Comparison of ENCODE assay signal across 1 cellular context in the genomic region with DNA sequence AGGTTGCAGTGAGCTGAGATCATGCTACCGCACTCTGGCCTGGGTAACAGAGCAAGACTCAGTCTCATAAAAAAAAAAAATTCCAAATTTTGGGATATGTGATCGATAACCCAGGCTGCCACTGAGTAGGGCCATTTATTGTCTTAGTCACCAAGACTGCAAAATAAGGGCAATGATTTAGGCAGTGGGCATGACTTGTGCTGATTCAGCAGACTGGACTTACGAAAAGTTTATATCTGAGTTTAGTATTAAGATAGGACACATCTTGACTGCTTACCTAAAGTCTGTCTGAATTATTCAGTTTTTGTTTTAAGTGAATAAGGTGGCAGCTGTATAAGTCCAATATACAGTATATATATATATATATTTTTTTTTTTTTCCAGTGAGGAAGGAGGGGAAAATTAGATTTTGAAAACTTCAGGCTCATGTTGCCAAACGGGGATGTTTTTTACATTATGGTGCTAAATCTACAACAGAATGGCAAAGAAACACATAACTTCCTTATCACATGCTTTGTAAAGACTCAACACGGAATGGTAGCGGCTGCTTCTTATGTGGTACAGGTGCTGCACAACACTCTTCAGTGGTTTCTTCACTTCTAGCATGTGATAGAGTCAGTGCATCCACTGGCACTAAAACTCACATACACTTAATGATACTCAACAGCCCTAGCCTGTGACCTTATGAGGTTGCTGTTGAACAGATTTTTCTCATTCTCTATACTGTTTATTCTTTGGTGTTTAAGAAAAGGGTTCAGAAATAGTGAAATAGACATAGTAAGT.
A peak's percentile ranks its signal among the peaks of the same experiment; 100 is the strongest.
TF ChIP-seq lines count a peak whose summit lies in the region.

No MANE protein-coding gene starts in this region.

TF ChIP-seq in K562, 482 proteins besides CTCF, POLR2A, EP300 and RAD21:
- TF ChIP-seq ZFX (CRISPR knock-in tag; IDR thresholded peaks at IDR 0.05) (no peak), TCF7 (IDR thresholded peaks at IDR 0.05; ENCODE audit: borderline replicate concordance) (no peak), XRCC4 (IDR thresholded peaks at IDR 0.05; ENCODE audit: extremely low read depth, insufficient read depth, insufficient read length) (no peak), ETV5 (CRISPR knock-in tag; IDR thresholded peaks at IDR 0.05; ENCODE audit: low read depth) (no peak), SRSF7 (optimal IDR thresholded peaks at IDR 0.05; ENCODE audit: low read depth, low read length) (no peak), JUNB (CRISPR knock-in tag; conservative IDR thresholded peaks at IDR 0.05) (no peak), MAFG (tag; conservative IDR thresholded peaks at IDR 0.05) (peak; percentile 47; the same call in 1 of the 2 replicates), ZNF124 (CRISPR knock-in tag; IDR thresholded peaks at IDR 0.05) (no peak), NCOA4 (IDR thresholded peaks at IDR 0.05; ENCODE audit: partially characterized antibody) (no peak), L3MBTL2 (IDR thresholded peaks at IDR 0.05) (no peak), HSF4 (CRISPR knock-in tag; IDR thresholded peaks at IDR 0.05; ENCODE audit: borderline replicate concordance) (no peak), FOXM1 (IDR thresholded peaks at IDR 0.05; ENCODE audit: low read depth) (no peak), FOXM1 (CRISPR knock-in tag; IDR thresholded peaks at IDR 0.05; ENCODE audit: low read depth) (no peak), ARID2 (IDR thresholded peaks at IDR 0.05) (no peak), C11orf30 (IDR thresholded peaks at IDR 0.05; ENCODE audit: low read depth) (peak; percentile 37; the same call in 1 of the 2 replicates), NFYB (IDR thresholded peaks at IDR 0.05; ENCODE audit: extremely low read depth, insufficient read length) (no peak), ZNF316 (IDR thresholded peaks at IDR 0.05) (peak; percentile 52), HMGXB4 (CRISPR knock-in tag; IDR thresholded peaks at IDR 0.05) (no peak), SRF (CRISPR knock-in tag; IDR thresholded peaks at IDR 0.05) (no peak), ZMIZ1 (IDR thresholded peaks at IDR 0.05; ENCODE audit: low read depth in 2 of 2, low read length in 2 of 2) (no peak), NEUROD1 (IDR thresholded peaks at IDR 0.05; ENCODE audit: borderline replicate concordance, low read depth, low read length, partially characterized antibody) (no peak), PHF8 (IDR thresholded peaks at IDR 0.05; ENCODE audit: borderline replicate concordance, low read length) (no peak), ZNF77 (CRISPR knock-in tag; IDR thresholded peaks at IDR 0.05) (no peak), NFE2 (IDR thresholded peaks at IDR 0.05; ENCODE audit: low read depth) (no peak), MAFK (IDR thresholded peaks at IDR 0.05; ENCODE audit: low read length) (peak; percentile 30; the same call in 1 of the 2 replicates), ZBTB5 (IDR thresholded peaks at IDR 0.05) (no peak), LCOR (CRISPR knock-in tag; IDR thresholded peaks at IDR 0.05) (no peak)
- TF ChIP-seq, protein P1, sequence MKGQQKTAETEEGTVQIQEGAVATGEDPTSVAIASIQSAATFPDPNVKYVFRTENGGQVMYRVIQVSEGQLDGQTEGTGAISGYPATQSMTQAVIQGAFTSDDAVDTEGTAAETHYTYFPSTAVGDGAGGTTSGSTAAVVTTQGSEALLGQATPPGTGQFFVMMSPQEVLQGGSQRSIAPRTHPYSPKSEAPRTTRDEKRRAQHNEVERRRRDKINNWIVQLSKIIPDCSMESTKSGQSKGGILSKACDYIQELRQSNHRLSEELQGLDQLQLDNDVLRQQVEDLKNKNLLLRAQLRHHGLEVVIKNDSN (CRISPR knock-in tag; IDR thresholded peaks at IDR 0.05) = no peak
- TF ChIP-seq, protein P2, sequence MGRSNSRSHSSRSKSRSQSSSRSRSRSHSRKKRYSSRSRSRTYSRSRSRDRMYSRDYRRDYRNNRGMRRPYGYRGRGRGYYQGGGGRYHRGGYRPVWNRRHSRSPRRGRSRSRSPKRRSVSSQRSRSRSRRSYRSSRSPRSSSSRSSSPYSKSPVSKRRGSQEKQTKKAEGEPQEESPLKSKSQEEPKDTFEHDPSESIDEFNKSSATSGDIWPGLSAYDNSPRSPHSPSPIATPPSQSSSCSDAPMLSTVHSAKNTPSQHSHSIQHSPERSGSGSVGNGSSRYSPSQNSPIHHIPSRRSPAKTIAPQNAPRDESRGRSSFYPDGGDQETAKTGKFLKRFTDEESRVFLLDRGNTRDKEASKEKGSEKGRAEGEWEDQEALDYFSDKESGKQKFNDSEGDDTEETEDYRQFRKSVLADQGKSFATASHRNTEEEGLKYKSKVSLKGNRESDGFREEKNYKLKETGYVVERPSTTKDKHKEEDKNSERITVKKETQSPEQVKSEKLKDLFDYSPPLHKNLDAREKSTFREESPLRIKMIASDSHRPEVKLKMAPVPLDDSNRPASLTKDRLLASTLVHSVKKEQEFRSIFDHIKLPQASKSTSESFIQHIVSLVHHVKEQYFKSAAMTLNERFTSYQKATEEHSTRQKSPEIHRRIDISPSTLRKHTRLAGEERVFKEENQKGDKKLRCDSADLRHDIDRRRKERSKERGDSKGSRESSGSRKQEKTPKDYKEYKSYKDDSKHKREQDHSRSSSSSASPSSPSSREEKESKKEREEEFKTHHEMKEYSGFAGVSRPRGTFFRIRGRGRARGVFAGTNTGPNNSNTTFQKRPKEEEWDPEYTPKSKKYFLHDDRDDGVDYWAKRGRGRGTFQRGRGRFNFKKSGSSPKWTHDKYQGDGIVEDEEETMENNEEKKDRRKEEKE (IDR thresholded peaks at IDR 0.05; ENCODE audit: borderline replicate concordance in 1 of 2, control insufficient read depth in 1 of 2, low read depth in 2 of 2, low read length in 1 of 2) = no peak
- TF ChIP-seq, protein P3, sequence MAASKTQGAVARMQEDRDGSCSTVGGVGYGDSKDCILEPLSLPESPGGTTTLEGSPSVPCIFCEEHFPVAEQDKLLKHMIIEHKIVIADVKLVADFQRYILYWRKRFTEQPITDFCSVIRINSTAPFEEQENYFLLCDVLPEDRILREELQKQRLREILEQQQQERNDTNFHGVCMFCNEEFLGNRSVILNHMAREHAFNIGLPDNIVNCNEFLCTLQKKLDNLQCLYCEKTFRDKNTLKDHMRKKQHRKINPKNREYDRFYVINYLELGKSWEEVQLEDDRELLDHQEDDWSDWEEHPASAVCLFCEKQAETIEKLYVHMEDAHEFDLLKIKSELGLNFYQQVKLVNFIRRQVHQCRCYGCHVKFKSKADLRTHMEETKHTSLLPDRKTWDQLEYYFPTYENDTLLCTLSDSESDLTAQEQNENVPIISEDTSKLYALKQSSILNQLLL (CRISPR knock-in tag; IDR thresholded peaks at IDR 0.05; ENCODE audit: borderline replicate concordance) = no peak
